In the genomic region with DNA sequence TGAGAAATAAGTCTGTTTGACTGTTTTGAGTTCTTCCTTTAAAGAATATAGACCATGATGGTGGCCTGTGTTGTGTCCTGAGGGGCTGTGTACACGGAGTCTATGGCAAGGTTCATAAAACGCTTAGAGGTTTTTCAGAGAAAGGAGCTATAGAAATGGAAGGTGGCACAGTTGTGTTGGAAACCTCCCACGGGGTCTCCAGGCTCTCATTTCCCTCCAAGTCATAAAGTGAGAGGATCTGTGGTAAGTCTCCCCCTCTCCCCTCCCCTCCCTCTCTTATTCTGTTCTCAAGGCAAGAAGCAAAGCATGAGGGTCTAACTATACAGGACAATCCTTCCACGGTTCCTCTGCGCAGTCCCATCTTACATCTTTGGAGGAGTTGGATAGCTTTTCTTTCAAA, we compare ENCODE assay signal across 26 cellular contexts.
"Had no signal": no experiment of that assay in that cellular context is flagged by ENCODE, and none has a peak within 500 bp of the region (broad histone marks: within the 10 kb centered on the region; RNA-seq: fewer than 3 reads in every experiment).

No MANE protein-coding gene starts in this region.

- H3K27me3 ChIP-seq: stomach, suprapubic skin, testis, thyroid gland, tibial artery, tibial nerve, transverse colon, upper lobe of left lung, upper lobe of right lung, uterus, vagina had no signal

- H3K4me1 ChIP-seq: testis, tibial artery, tibial nerve, transverse colon, uterus, vagina had no signal

- DNase-seq: stimulated activated CD4-positive, alpha-beta T cell treated with anti-CD3 and anti-CD28 coated beads, Interleukin-2, amount 100 ng/mL, for 48 hours; stimulated activated CD4-positive, alpha-beta T cell treated with anti-CD3 and anti-CD28 coated beads, Interleukin-4, amount 100 ng/mL, for 1 hour; stimulated activated CD4-positive, alpha-beta T cell treated with anti-CD3 and anti-CD28 coated beads, Interleukin-4, amount 100 ng/mL, for 24 hours; stimulated activated CD4-positive, alpha-beta T cell treated with anti-CD3 and anti-CD28 coated beads, Interleukin-4, amount 100 ng/mL, for 4 hours; stimulated activated CD8-positive, alpha-beta memory T cell treated with anti-CD3 and anti-CD28 coated beads, Interleukin-4, amount 100 ng/mL, for 48 hours; stimulated activated naive B cell treated with anti-CD40 and anti-IgM and Interleukin-4, amounts not matched to agents 10 μg/mL and 1 μg/mL and 100 μg/mL, for 72 hours; stimulated activated naive CD4-positive, alpha-beta T cell; stimulated activated naive CD4-positive, alpha-beta T cell treated with Interleukin-2 at 50 U/mL for 16 hours; stimulated activated naive CD8-positive, alpha-beta T cell treated with anti-CD3 and anti-CD28 coated beads, Interleukin-15, amount 100 ng/mL, for 72 hours; stimulated activated naive CD8-positive, alpha-beta T cell treated with anti-CD3 and anti-CD28 coated beads, Interleukin-15, Interleukin-2, amounts not matched to agents 100 U/mL and 50 U/mL, for 24 hours; stomach; substantia nigra; testis; thyroid gland; tibial artery; transverse colon; trophoblast cell; upper lobe of left lung; upper lobe of right lung; uterus had no signal

- H3K9me3 ChIP-seq: stomach, suprapubic skin, testis, thoracic aorta, thyroid gland, tibial artery, tibial nerve, transverse colon, upper lobe of left lung, upper lobe of right lung, uterus, vagina had no signal

- ATAC-seq: stimulated activated effector memory CD8-positive, alpha-beta T cell treated with anti-CD3 and anti-CD28 coated beads, Interleukin-12 subunit alpha, Interleukin-12 subunit beta, amount 100 ng/mL, for 72 hours; stimulated activated memory B cell treated with anti-CD40 and anti-IgM and Interleukin-4, amounts not matched to agents 10 μg/mL and 1 μg/mL and 100 μg/mL, for 72 hours; stimulated activated naive B cell treated with anti-CD40 and anti-IgM and Interleukin-4, amounts not matched to agents 10 μg/mL and 1 μg/mL and 100 μg/mL, for 72 hours; stimulated activated naive CD8-positive, alpha-beta T cell treated with anti-CD3 and anti-CD28 coated beads, Interleukin-15, amount 100 ng/mL, for 72 hours; stimulated activated naive CD8-positive, alpha-beta T cell treated with anti-CD3 and anti-CD28 coated beads, Interleukin-15, Interleukin-2, amounts not matched to agents 100 U/mL and 50 U/mL, for 24 hours; upper lobe of right lung had no signal

- H3K27ac ChIP-seq: stomach, suprapubic skin, testis, thoracic aorta, thyroid gland, tibial artery, tibial nerve, transverse colon, upper lobe of left lung, upper lobe of right lung, uterus, vagina had no signal

- H3K4me3 ChIP-seq: stomach, suprapubic skin, testis, thoracic aorta, thyroid gland, tibial artery, tibial nerve, transverse colon, upper lobe of left lung, upper lobe of right lung, uterus, vagina had no signal

- H3K36me3 ChIP-seq: stomach, suprapubic skin, thoracic aorta, thyroid gland, tibial artery, tibial nerve, transverse colon, upper lobe of left lung, upper lobe of right lung, uterus, vagina had no signal
